1 cellular context compared by ENCODE assay signal in genomic region chr2:231386446-231386845, GRCh38.
TF ChIP-seq lines count a peak whose summit lies in the region.

No MANE protein-coding gene starts in this region.

TF ChIP-seq in IMR-90, 13 proteins besides CTCF, POLR2A, EP300 and RAD21 (continued from another document):
- no peak for TF ChIP-seq RFX5 (IDR thresholded peaks at IDR 0.05; ENCODE audit: low read depth, low read length)
- TF ChIP-seq SMC3 (IDR thresholded peaks at IDR 0.05; ENCODE audit: low read depth, low read length), result no peak
- peak; percentile 59; the same call in 1 of the 2 replicates for TF ChIP-seq CEBPB (IDR thresholded peaks at IDR 0.05; ENCODE audit: low read depth, low read length)
